In genomic region chr7:116528008-116528789, GRCh38 we compare ENCODE assay signal across 9 cellular contexts. TPM values are rescaled to one million over a fixed set of nuclear protein-coding genes. Genes with fewer than 3 reads are reported as not detected.
A peak's percentile ranks its signal among the peaks of the same experiment; 100 is the strongest.
DNase-seq lines count a peak whose midpoint lies in the region; ATAC-seq and TF ChIP-seq lines count a peak whose summit lies in the region.
"Had no signal": no experiment of that assay in that cellular context is flagged by ENCODE, and none has a peak within 500 bp of the region (broad histone marks: within the 10 kb centered on the region; RNA-seq: fewer than 3 reads in every experiment).

No MANE protein-coding gene starts in this region.

- TF ChIP-seq CTCF in gastroesophageal sphincter (IDR thresholded peaks at IDR 0.05) (no peak), sigmoid colon (IDR thresholded peaks at IDR 0.05) (no peak), GM13976 (IDR thresholded peaks at IDR 0.05; ENCODE audit: borderline replicate concordance, control extremely low read depth, extremely low read depth, insufficient read depth, missing control alignments) (no peak)

- ATAC-seq in gastroesophageal sphincter, result peak; percentile 54

- 11 to 22% methylated on average over 3 of the region's 3 CpGs for WGBS in gastroesophageal sphincter (ENCODE audit: low coverage in 1 of 2), 2 donors
- 71 to 73% methylated on average over 3 of the region's 3 CpGs for WGBS in sigmoid colon, 2 donors

- peaks cover 0 to 20% of the 10 kb centered on the region in 2 donors for H3K36me3 ChIP-seq in gastroesophageal sphincter
- H3K36me3 ChIP-seq in sigmoid colon, result peaks cover 0 to 32% (median 0%) of the 10 kb centered on the region in 4 donors

- TF ChIP-seq POLR2A in gastroesophageal sphincter (IDR thresholded peaks at IDR 0.05) (no peak), sigmoid colon (IDR thresholded peaks at IDR 0.05) (no peak)

- H3K27ac ChIP-seq in gastroesophageal sphincter, result peak overlapping the region; percentile 41 to 98 (median 94)
- H3K27ac ChIP-seq in sigmoid colon, result peak overlapping the region; percentile 94 to 99 (median 98)

- H3K4me3 ChIP-seq in gastroesophageal sphincter (peak overlapping the region; percentile 68 to 75), sigmoid colon (peak overlapping the region; percentile 69 to 89 (median 80))

- H3K4me1 ChIP-seq in gastroesophageal sphincter (peaks cover 0 to 73% (median 0%) of the 10 kb centered on the region in 3 donors), sigmoid colon (peaks cover 0 to 60% (median 35%) of the 10 kb centered on the region in 4 donors)

- no peaks in the 10 kb centered on the region for H3K9me3 ChIP-seq in gastroesophageal sphincter
- no peaks in the 10 kb centered on the region for H3K9me3 ChIP-seq in sigmoid colon

- in situ Hi-C loops in GM13976 (cut with MboI; ENCODE audit: low sequenced_read_pairs, unreplicated experiment), result no loop called here

- H3K27me3 ChIP-seq in gastroesophageal sphincter (no peaks in the 10 kb centered on the region), sigmoid colon (no peaks in the 10 kb centered on the region)

- no peak for TF ChIP-seq EP300 in gastroesophageal sphincter (IDR thresholded peaks at IDR 0.05)
- TF ChIP-seq EP300 in sigmoid colon (IDR thresholded peaks at IDR 0.05), result no peak

- DNase-seq in ELR (ENCODE audit: low read depth) (peak; percentile 97), T1000 (lab: John Stamatoyannopoulos, UW) (peak; percentile 38), sigmoid colon (peak; percentile 88), activated gamma-delta T cell treated with Interleukin-2 at 50 U/mL for 16 hours (no peak), Kasumi-1 (lab: John Stamatoyannopoulos, UW) (no peak), GM13976 (ENCODE audit: low spot score) (no peak), CD1c-positive myeloid dendritic cell (ENCODE audit: extremely low spot score) (no peak)
- DNase-seq: activated effector memory CD4-positive, alpha-beta T cell treated with Interleukin-2 at 50 U/mL for 16 hours had no signal

- intact Hi-C loops in sigmoid colon (cut with DNase I), result loop anchor here (5.0 kb wide), 1 partner anchor 279 kb away; no protein-coding TSS in a partner anchor

RNA-seq across cellular contexts. Expression of gene CAV1, which starts 3.4 kb away (rescaled TPM):
- 100 to 1,000 TPM; 546 to 772 (median 602) TPM for total RNA-seq in gastroesophageal sphincter
- 100 to 1,000 TPM; 328 to 857 (median 577) TPM for total RNA-seq in sigmoid colon
- 10 to 100 TPM in 2 of 3 donors, 1 to 10 TPM in 1; 8.8 to 32.5 (median 18.6) TPM for polyA plus RNA-seq in sigmoid colon

RNA-seq across cellular contexts. Expression of gene CAV2, which starts 28.7 kb away (rescaled TPM):
- 100 to 1,000 TPM; 142 to 188 (median 170) TPM for total RNA-seq in gastroesophageal sphincter
- 100 to 1,000 TPM in 1 of 4 donors, 10 to 100 TPM in 3; 81.8 to 142 (median 88.6) TPM for total RNA-seq in sigmoid colon
- 10 to 100 TPM in 1 of 3 donors, 1 to 10 TPM in 2; 4.6 to 12.8 (median 7.8) TPM for polyA plus RNA-seq in sigmoid colon

Comparison
In these comparisons a context has a peak if more than half of its experiments do, and no peak if none do; other contexts are left out.
1. DNase-seq: peak in ELR (single experiment), T1000 (single experiment) and sigmoid colon (single experiment); none in activated gamma-delta T cell treated with Interleukin-2 at 50 U/mL for 16 hours (single experiment), Kasumi-1 (0 of 2), GM13976 (single experiment) and CD1c-positive myeloid dendritic cell (single experiment).